8 cellular contexts compared by ENCODE assay signal in genomic region chr15:63157891-63158431, GRCh38.
DNase-seq lines count a peak whose midpoint lies in the region; ATAC-seq and TF ChIP-seq lines count a peak whose summit lies in the region.

No MANE protein-coding gene starts in this region.

- peaks cover 22% of the 10 kb centered on the region for H3K4me1 Mint-ChIP-seq in nephron progenitor cell

- H3K27ac Mint-ChIP-seq in nephron progenitor cell = peak overlapping the region; percentile 98

- no peaks in the 10 kb centered on the region for H3K27me3 Mint-ChIP-seq in nephron progenitor cell (ENCODE audit: low read depth, poor library complexity)

- H3K9me3 Mint-ChIP-seq in nephron progenitor cell = no peaks in the 10 kb centered on the region

- DNase-seq in NCI-H1417 (lab: John Stamatoyannopoulos, UW) (peak in 2 of 3 experiments; percentile 60 to 74), NCI-H1417 treated with DMSO at 0.1 percent for 48 hours (lab: John Stamatoyannopoulos, UW) (no peak), LoVo (ENCODE audit: low spot score) (peak; percentile 69), foreskin fibroblast (peak; percentile 75 to 89), nephron progenitor cell (peak; percentile 49), NCI-H1930 (lab: John Stamatoyannopoulos, UW) (no peak)
- DNase-seq in activated T-cell treated with anti-CD3 and anti-CD28 coated beads, Interleukin-2, amount 50 U/mL, for 48 hours = peak; percentile 46

- peak overlapping the region; percentile 80 to 92 for H3K4me3 ChIP-seq in foreskin fibroblast (ENCODE audit: low read depth in 1 of 2, low read length in 2 of 2)

- TF ChIP-seq CTCF in foreskin fibroblast (IDR thresholded peaks at IDR 0.05; ENCODE audit: low read depth, low read length) = peak; percentile 17
- no peak for TF ChIP-seq CTCF in nephron progenitor cell (IDR thresholded peaks at IDR 0.05)

- ATAC-seq in GM21526 (IDR thresholded peaks at IDR 0.05; ENCODE audit: low FRiP score, unreplicated experiment) = peak; percentile 14

- H3K4me3 Mint-ChIP-seq in nephron progenitor cell = peak overlapping the region; percentile 98

- H3K36me3 Mint-ChIP-seq in nephron progenitor cell (ENCODE audit: low read depth) = peaks cover 23% of the 10 kb centered on the region

Comparison
In these comparisons a context has a peak if more than half of its experiments do, and no peak if none do; other contexts are left out.
1. DNase-seq: peak in NCI-H1417 (2 of 3), LoVo (single experiment), activated T-cell treated with anti-CD3 and anti-CD28 coated beads, Interleukin-2, amount 50 U/mL, for 48 hours (2 of 2), foreskin fibroblast (2 of 2) and nephron progenitor cell (single experiment); none in NCI-H1417 treated with DMSO at 0.1 percent for 48 hours (single experiment) and NCI-H1930 (0 of 2).